20 cellular contexts compared by ENCODE assay signal in genomic region chr15:78234515-78235040, GRCh38. TPM values are rescaled to one million over a fixed set of nuclear protein-coding genes. Genes with fewer than 3 reads are reported as not detected.
DNase-seq lines count a peak whose midpoint lies in the region; ATAC-seq and TF ChIP-seq lines count a peak whose summit lies in the region.
"Had no signal": no experiment of that assay in that cellular context is flagged by ENCODE, and none has a peak within 500 bp of the region (broad histone marks: within the 10 kb centered on the region; RNA-seq: fewer than 3 reads in every experiment).

TSS of gene ACSBG1 (minus strand) at chr15:78234565. CDS start at chr15:78234501, 64 bp downstream.

- peak; percentile 21 for ATAC-seq in stimulated activated naive CD8-positive, alpha-beta T cell treated with anti-CD3 and anti-CD28 coated beads, Interleukin-15, Interleukin-2, amounts not matched to agents 100 U/mL and 50 U/mL, for 24 hours
- ATAC-seq: pancreas had no signal

- no peak for TF ChIP-seq CTCF in brain (conservative IDR thresholded peaks at IDR 0.05)

- no peak for DNase-seq in T-helper 2 cell treated with Interferon-gamma antibody and Interleukin-4, amounts not matched to agents 5 μg/mL and 100 μg/mL, for 36 hours (ENCODE audit: low spot score)
- DNase-seq in T-helper 2 cell (no peak), iPS-NIHi7 (ENCODE audit: extremely low spot score) (peak; percentile 59), NCI-H226 (no peak), NCI-H2171 (lab: John Stamatoyannopoulos, UW) (no peak), HEK293T (ENCODE audit: extremely low spot score) (no peak)
- DNase-seq in stimulated activated naive CD8-positive, alpha-beta T cell treated with anti-CD3 and anti-CD28 coated beads, Interleukin-15, Interleukin-2, amounts not matched to agents 100 U/mL and 50 U/mL, for 24 hours, result no peak
- DNase-seq: activated CD4-positive, alpha-beta T cell treated with anti-CD3 and anti-CD28 coated beads, Interleukin-2, amount 50 U/mL, for 48 hours; activated T-cell treated with anti-CD3 and anti-CD28 coated beads, Interleukin-2, amount 50 U/mL, for 24 hours; foreskin fibroblast; Karpas-422; left ventricle myocardium inferior; NCI-H1417; NCI-H69; OCI-M1; pancreas; SHP77 treated with DMSO at 0.1 percent for 48 hours had no signal

- H3K27me3 Mint-ChIP-seq in T-helper 2 cell treated with Interferon-gamma antibody and Interleukin-4, amounts not matched to agents 5 μg/mL and 100 μg/mL, for 36 hours (ENCODE audit: low read depth), result peaks cover 9% of the 10 kb centered on the region
- H3K27me3 Mint-ChIP-seq in brain, result no peaks in the 10 kb centered on the region
- H3K27me3 Mint-ChIP-seq: activated naive CD4-positive, alpha-beta T cell treated with anti-CD3 and anti-CD28 coated beads, Interleukin-2, amount 50 U/mL, for 24 hours had no signal

- CTCF ChIA-PET in HEK293T (lab: Yijun Ruan, JAX), result interaction anchor here (0.9 kb wide), 1 partner anchor 50 kb away, joined by 3 read pairs; no protein-coding TSS in a partner anchor

- peak within 1 kb of the TSS; percentile 36 for H3K4me3 Mint-ChIP-seq in T-helper 2 cell treated with Interferon-gamma antibody and Interleukin-4, amounts not matched to agents 5 μg/mL and 100 μg/mL, for 36 hours
- H3K4me3 Mint-ChIP-seq in brain, result peak within 1 kb of the TSS in 3 of 5 experiments; percentile 20 to 64 (median 38)
- H3K4me3 Mint-ChIP-seq: activated naive CD4-positive, alpha-beta T cell treated with anti-CD3 and anti-CD28 coated beads, Interleukin-2, amount 50 U/mL, for 24 hours; activated T-cell treated with anti-CD3 and anti-CD28 coated beads, Interleukin-2, amount 50 U/mL, for 24 hours; B cell had no signal

- no peak within 1 kb of the TSS for H3K27ac Mint-ChIP-seq in T-helper 2 cell treated with Interferon-gamma antibody and Interleukin-4, amounts not matched to agents 5 μg/mL and 100 μg/mL, for 36 hours
- H3K27ac Mint-ChIP-seq in brain, result peak within 1 kb of the TSS; percentile 44 to 89 (median 75)
- H3K27ac Mint-ChIP-seq: activated naive CD4-positive, alpha-beta T cell treated with anti-CD3 and anti-CD28 coated beads, Interleukin-2, amount 50 U/mL, for 24 hours; activated T-cell treated with anti-CD3 and anti-CD28 coated beads, Interleukin-2, amount 50 U/mL, for 24 hours; B cell had no signal

- H3K4me1 Mint-ChIP-seq in T-helper 2 cell treated with Interferon-gamma antibody and Interleukin-4, amounts not matched to agents 5 μg/mL and 100 μg/mL, for 36 hours (ENCODE audit: low read depth), result peaks cover 10% of the 10 kb centered on the region
- H3K4me1 Mint-ChIP-seq in brain, result peaks cover 26% of the 10 kb centered on the region
- H3K4me1 Mint-ChIP-seq: activated naive CD4-positive, alpha-beta T cell treated with anti-CD3 and anti-CD28 coated beads, Interleukin-2, amount 50 U/mL, for 24 hours; B cell had no signal

- POLR2A ChIA-PET in HEK293T (lab: Yijun Ruan, JAX), result no interaction called here

- no peaks in the 10 kb centered on the region for H3K9me3 Mint-ChIP-seq in T-helper 2 cell treated with Interferon-gamma antibody and Interleukin-4, amounts not matched to agents 5 μg/mL and 100 μg/mL, for 36 hours
- peaks cover 0 to 2% (median 0%) of the 10 kb centered on the region in 5 experiments for H3K9me3 Mint-ChIP-seq in brain
- H3K9me3 Mint-ChIP-seq: activated naive CD4-positive, alpha-beta T cell treated with anti-CD3 and anti-CD28 coated beads, Interleukin-2, amount 50 U/mL, for 24 hours; activated T-cell treated with anti-CD3 and anti-CD28 coated beads, Interleukin-2, amount 50 U/mL, for 24 hours had no signal

- no peaks in the 10 kb centered on the region for H3K36me3 Mint-ChIP-seq in T-helper 2 cell treated with Interferon-gamma antibody and Interleukin-4, amounts not matched to agents 5 μg/mL and 100 μg/mL, for 36 hours (ENCODE audit: low read depth)
- H3K36me3 Mint-ChIP-seq in brain, result no peaks in the 10 kb centered on the region
- H3K36me3 Mint-ChIP-seq: activated naive CD4-positive, alpha-beta T cell treated with anti-CD3 and anti-CD28 coated beads, Interleukin-2, amount 50 U/mL, for 24 hours had no signal

TF ChIP-seq in HEK293T, 16 proteins besides CTCF, POLR2A, EP300 and RAD21:
- TF ChIP-seq SUZ12 (IDR thresholded peaks at IDR 0.05) (no peak), BHLHE40 (IDR thresholded peaks at IDR 0.05; ENCODE audit: borderline replicate concordance) (no peak), TARDBP (IDR thresholded peaks at IDR 0.05) (no peak), HDGF (IDR thresholded peaks at IDR 0.05; ENCODE audit: borderline replicate concordance) (no peak), ELF4 (IDR thresholded peaks at IDR 0.05) (no peak), SP1 (IDR thresholded peaks at IDR 0.05) (no peak), PKNOX1 (IDR thresholded peaks at IDR 0.05) (no peak), FOXK2 (IDR thresholded peaks at IDR 0.05) (no peak), FOXM1 (IDR thresholded peaks at IDR 0.05; ENCODE audit: borderline replicate concordance) (no peak), LEF1 (IDR thresholded peaks at IDR 0.05; ENCODE audit: borderline replicate concordance) (no peak)
TF ChIP-seq in HEK293T: peak in this region for 0.

RNA-seq across cellular contexts. Expression of gene ACSBG1, which starts in this region (rescaled TPM):
- 34.7 TPM for polyA plus RNA-seq in brain (ENCODE audit: insufficient read depth, low read depth, low replicate concordance)
